Comparison of ENCODE assay signal across 15 cellular contexts in the genomic region with DNA sequence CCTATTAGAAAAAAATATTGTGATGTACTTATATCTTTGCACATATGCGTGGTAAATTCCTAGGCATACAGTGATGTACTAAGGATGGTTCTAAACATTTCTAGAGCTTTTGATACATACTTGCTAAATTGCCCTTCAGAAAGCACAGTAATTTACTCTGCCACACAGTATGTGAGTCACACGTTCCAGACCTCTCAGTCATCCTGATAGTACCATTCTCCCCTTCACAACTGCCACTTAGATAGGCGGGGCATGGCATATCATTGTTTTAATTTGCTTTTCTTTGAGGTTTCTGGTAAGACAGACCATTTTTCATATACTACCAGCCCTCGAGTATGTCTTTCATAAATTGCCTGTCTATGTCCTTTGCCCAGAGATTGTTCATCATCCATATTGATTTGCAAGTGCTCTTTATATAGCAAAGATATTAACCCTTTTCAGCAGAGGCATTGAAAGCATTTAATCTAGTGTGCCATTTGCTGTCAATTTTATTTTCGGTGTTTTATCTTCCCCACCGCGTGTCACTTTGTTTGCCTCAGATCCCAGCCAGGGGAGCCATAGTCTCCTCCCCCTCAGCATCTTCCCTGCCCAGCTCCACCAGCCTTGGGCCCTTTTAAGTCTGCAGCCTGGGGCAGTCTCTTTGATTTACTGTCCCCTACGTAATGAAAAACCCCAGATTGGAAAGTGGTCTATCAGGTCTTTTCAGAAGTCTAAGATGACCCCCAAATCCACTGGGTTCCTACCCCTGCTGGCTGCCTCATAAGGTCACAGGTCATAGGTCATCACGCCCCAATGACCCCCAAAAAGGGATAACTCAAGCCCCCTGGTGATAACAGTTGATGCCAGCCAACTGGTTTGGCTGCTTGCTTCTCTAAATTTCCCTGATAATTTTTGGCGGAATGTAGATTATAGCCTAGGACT. TPM values are rescaled to one million over a fixed set of nuclear protein-coding genes. Genes with fewer than 3 reads are reported as not detected.
A peak's percentile ranks its signal among the peaks of the same experiment; 100 is the strongest.
DNase-seq lines count a peak whose midpoint lies in the region; ATAC-seq and TF ChIP-seq lines count a peak whose summit lies in the region.
"Had no signal": no experiment of that assay in that cellular context is flagged by ENCODE, and none has a peak within 500 bp of the region (broad histone marks: within the 10 kb centered on the region; RNA-seq: fewer than 3 reads in every experiment).

No MANE protein-coding gene starts in this region.

- ATAC-seq in HCT116 (peak; percentile 95), RWPE2 (ENCODE audit: low read depth) (peak; percentile 100), HG03457 (IDR thresholded peaks at IDR 0.05; ENCODE audit: unreplicated experiment) (no peak), GM18861 (IDR thresholded peaks at IDR 0.05; ENCODE audit: unreplicated experiment) (no peak)
- ATAC-seq: GM12878 had no signal

- H3K36me3 ChIP-seq in A673 (ENCODE audit: insufficient read depth, low read length, poor library complexity, severe bottlenecking) (no peaks in the 10 kb centered on the region), HCT116 (ENCODE audit: control insufficient read depth in 1 of 2, insufficient read depth in 2 of 2, low read length in 2 of 2) (no peaks in the 10 kb centered on the region), RWPE2 (ENCODE audit: low read depth) (no peaks in the 10 kb centered on the region), Caco-2 (ENCODE audit: control insufficient read depth, insufficient read depth, low read length) (no peaks in the 10 kb centered on the region)
- H3K36me3 ChIP-seq: thyroid gland had no signal

- peaks cover 82% of the 10 kb centered on the region for H3K27me3 Mint-ChIP-seq in type B pancreatic cell
- peaks cover 9% of the 10 kb centered on the region for H3K27me3 Mint-ChIP-seq in Caco-2 (ENCODE audit: insufficient read depth, unreplicated experiment)

- BruUV-seq in A673 (replicated peaks; lab: Mats Ljungman, UMichigan) (no TSS peak), HCT116 (replicated peaks; lab: Mats Ljungman, UMichigan) (no TSS peak), Caco-2 (replicated peaks; lab: Mats Ljungman, UMichigan) (no TSS peak)

- peak overlapping the region; percentile 59 for H3K4me2 ChIP-seq in HCT116 (ENCODE audit: low read length)

- H3K4me3 ChIP-seq in A673 (ENCODE audit: low read depth, low read length, poor library complexity, severe bottlenecking) (no peak overlapping the region), HCT116 (replicated peaks in 1 of 2; ENCODE audit: low read depth in 1 of 2, low read length in 2 of 2) (peak overlapping the region in 1 of 2 experiments; percentile 10; a peak in 1 of 4 replicates), RWPE2 (ENCODE audit: severe bottlenecking) (no peak overlapping the region), Caco-2 (ENCODE audit: low read depth, low read length) (no peak overlapping the region)
- H3K4me3 ChIP-seq: GM12878, thyroid gland had no signal

- H3K9ac ChIP-seq in HCT116 (ENCODE audit: low read length): no peak overlapping the region

- H3K4me1 ChIP-seq in A673 (ENCODE audit: insufficient read depth, low read length, poor library complexity, severe bottlenecking) (peaks cover 7% of the 10 kb centered on the region), HCT116 (ENCODE audit: control insufficient read depth in 1 of 2, insufficient read depth in 2 of 2, low read length in 2 of 2) (peaks cover 13 to 16% of the 10 kb centered on the region in 2 experiments), RWPE2 (ENCODE audit: insufficient read depth, poor library complexity, severe bottlenecking) (no peaks in the 10 kb centered on the region), Caco-2 (no peaks in the 10 kb centered on the region)
- H3K4me1 ChIP-seq: thyroid gland had no signal

- H2AFZ ChIP-seq in HCT116 (ENCODE audit: low read depth, low read length, poor library complexity, severe bottlenecking): peak overlapping the region; percentile 44

- POLR2A ChIA-PET in A673 (lab: Charles Lee; ENCODE audit: low non-redundant PET) (no interaction called here), HCT116 (lab: Charles Lee) (no interaction called here), Caco-2 (lab: Charles Lee) (no interaction called here)

- H3K4me3 Mint-ChIP-seq in type B pancreatic cell: no peak overlapping the region
- H3K4me3 Mint-ChIP-seq in Caco-2 (ENCODE audit: unreplicated experiment): no peak overlapping the region
- H3K4me3 Mint-ChIP-seq: IgD-negative memory B cell had no signal

- intact Hi-C loops in A673 (cut with micrococcal nuclease; ENCODE audit: unreplicated experiment) (no loop called here), HCT116 (cut with micrococcal nuclease) (no loop called here), Caco-2 (cut with micrococcal nuclease; ENCODE audit: unreplicated experiment) (no loop called here)

- no peaks in the 10 kb centered on the region for H3K4me1 Mint-ChIP-seq in type B pancreatic cell (ENCODE audit: unreplicated experiment)
- peaks cover 8% of the 10 kb centered on the region for H3K4me1 Mint-ChIP-seq in Caco-2 (ENCODE audit: low read depth, unreplicated experiment)
- H3K4me1 Mint-ChIP-seq: IgD-negative memory B cell had no signal

- RAD21 ChIA-PET in HCT116 (lab: Charles Lee; ENCODE audit: low non-redundant PET in 1 of 2, low total read pairs in 2 of 2, uncharacterized antibody in 2 of 2, unreplicated experiment in 2 of 2): no interaction called here

- H3K9me2 ChIP-seq in HCT116 (ENCODE audit: insufficient read depth): no peaks in the 10 kb centered on the region

- CTCF ChIA-PET in A673 (lab: Charles Lee): no interaction called here
- CTCF ChIA-PET in HCT116 (lab: Charles Lee): interaction anchor here (1.3 kb wide), 1 partner anchor 10 kb away, joined by 3 read pairs; no protein-coding TSS in a partner anchor
- CTCF ChIA-PET in Caco-2 (lab: Charles Lee): no interaction called here

- no peaks in the 10 kb centered on the region for H3K79me2 ChIP-seq in HCT116 (ENCODE audit: insufficient read depth, low read length)

- DNase-seq in A673 (ENCODE audit: low spot score) (peak; percentile 81), HCT116 (ENCODE audit: low read depth, low spot score) (peak; percentile 38), RWPE2 (ENCODE audit: low spot score) (no peak), glomerular visceral epithelial cell (ENCODE audit: extremely low spot score) (peak; percentile 44), type B pancreatic cell (ENCODE audit: extremely low spot score, unreplicated experiment) (no peak), Caco-2 (no peak)
- DNase-seq: caudate nucleus, NCI-H187 treated with DMSO at 0.1 percent for 48 hours, SHP77, thyroid gland had no signal

- H3K27ac ChIP-seq in A673 (ENCODE audit: low read depth, low read length, poor library complexity, severe bottlenecking): no peak overlapping the region
- peak overlapping the region; percentile 18; the same call in 1 of the 2 replicates for H3K27ac ChIP-seq in HCT116 (ENCODE audit: low read depth, low read length)
- H3K27ac ChIP-seq in RWPE2 (ENCODE audit: poor library complexity, severe bottlenecking): peak overlapping the region; percentile 25
- H3K27ac ChIP-seq: thyroid gland had no signal

- H3K36me3 Mint-ChIP-seq in type B pancreatic cell: no peaks in the 10 kb centered on the region
- no peaks in the 10 kb centered on the region for H3K36me3 Mint-ChIP-seq in Caco-2 (ENCODE audit: insufficient read depth, unreplicated experiment)
- H3K36me3 Mint-ChIP-seq: IgD-negative memory B cell had no signal

- H3K9me3 ChIP-seq in A673 (ENCODE audit: low read depth, low read length, poor library complexity, severe bottlenecking) (no peaks in the 10 kb centered on the region), HCT116 (ENCODE audit: control insufficient read depth in 1 of 2, insufficient read depth in 1 of 2, low read depth in 1 of 2, low read length in 2 of 2) (no peaks in the 10 kb centered on the region), RWPE2 (ENCODE audit: severe bottlenecking) (no peaks in the 10 kb centered on the region), Caco-2 (no peaks in the 10 kb centered on the region)
- H3K9me3 ChIP-seq: thyroid gland had no signal

- TF ChIP-seq RAD21 in HCT116 (IDR thresholded peaks at IDR 0.05; ENCODE audit: low read depth): peak; percentile 3; the same call in 1 of the 2 replicates

- no peak for TF ChIP-seq POLR2A in HCT116 (IDR thresholded peaks at IDR 0.05; ENCODE audit: borderline replicate concordance, extremely low read depth, insufficient read depth, insufficient read length)

- H3K27me3 ChIP-seq in A673 (replicated peaks; ENCODE audit: insufficient read depth, low read depth, low read length, poor library complexity): no peaks in the 10 kb centered on the region
- H3K27me3 ChIP-seq in HCT116 (ENCODE audit: insufficient read depth, low read length): no peaks in the 10 kb centered on the region; the same call in 1 of the 2 replicates
- peaks cover 3% of the 10 kb centered on the region for H3K27me3 ChIP-seq in RWPE2 (ENCODE audit: insufficient read depth, poor library complexity, severe bottlenecking)
- no peaks in the 10 kb centered on the region for H3K27me3 ChIP-seq in Caco-2 (replicated peaks; ENCODE audit: control insufficient read depth, insufficient read depth, low read length)
- H3K27me3 ChIP-seq: thyroid gland had no signal

- no peak for TF ChIP-seq CTCF in A673 (conservative IDR thresholded peaks at IDR 0.05; ENCODE audit: low read depth, low read length)
- TF ChIP-seq CTCF in HCT116 (IDR thresholded peaks at IDR 0.05 in 2 of 3, conservative IDR thresholded peaks at IDR 0.05 in 1 of 3; ENCODE audit: borderline replicate concordance in 1 of 3, insufficient read depth in 1 of 3, low read depth in 2 of 3, low read length in 2 of 3): no peak
- no peak for TF ChIP-seq CTCF in RWPE2 (IDR thresholded peaks at IDR 0.05; ENCODE audit: poor library complexity, severe bottlenecking)
- no peak for TF ChIP-seq CTCF in type B pancreatic cell (conservative IDR thresholded peaks at IDR 0.05)
- TF ChIP-seq CTCF in Caco-2 (IDR thresholded peaks at IDR 0.05; ENCODE audit: insufficient read depth in 1 of 2, low read depth in 1 of 2, low read length in 1 of 2, severe bottlenecking in 1 of 2, unreplicated experiment in 1 of 2): no peak

- H4K20me1 ChIP-seq in HCT116 (ENCODE audit: insufficient read depth): no peaks in the 10 kb centered on the region

- no peak overlapping the region for H3K27ac Mint-ChIP-seq in type B pancreatic cell
- H3K27ac Mint-ChIP-seq in Caco-2 (ENCODE audit: unreplicated experiment): no peak overlapping the region
- H3K27ac Mint-ChIP-seq: IgD-negative memory B cell, progenitor cell of endocrine pancreas had no signal

- H3K9me3 Mint-ChIP-seq in type B pancreatic cell (peaks cover 5% of the 10 kb centered on the region), Caco-2 (ENCODE audit: unreplicated experiment) (no peaks in the 10 kb centered on the region)

TF ChIP-seq in HCT116, 20 proteins besides CTCF, POLR2A, EP300 and RAD21 (continues in another document):
- no peak for TF ChIP-seq ZFX (IDR thresholded peaks at IDR 0.05)
- TF ChIP-seq TCF7L2 (IDR thresholded peaks at IDR 0.05; ENCODE audit: borderline replicate concordance, extremely low read depth, insufficient read depth, insufficient read length): no peak

RNA-seq across cellular contexts. Expression of a gene that starts 11.8 kb away (rescaled TPM):
- total RNA-seq in A673 (2021) (29.8 and 36.5 TPM in 2 replicates), HCT116 (2021; ENCODE audit: unreplicated experiment) (not detected), type B pancreatic cell (ENCODE audit: low replicate concordance) (0.12 and 2.9 TPM in 2 replicates), Caco-2 (2022) (0.18 TPM in 1 of 2 replicates, not detected in the other)
- not detected in 2 replicates for polyA plus RNA-seq in HCT116 (2012)
- total RNA-seq: GM12878, progenitor cell of endocrine pancreas had no signal
- polyA plus RNA-seq: GM12878, IgD-negative memory B cell had no signal

Comparison
In these comparisons a context has a peak if more than half of its experiments do, and no peak if none do; other contexts are left out.
1. DNase-seq: peak in A673 (single experiment), HCT116 (single experiment) and glomerular visceral epithelial cell (single experiment); none in RWPE2 (single experiment), type B pancreatic cell (single experiment) and Caco-2 (0 of 2).
2. ATAC-seq: peak in HCT116 (single experiment) and RWPE2 (single experiment); none in HG03457 (single experiment) and GM18861 (single experiment).